Comparison of ENCODE assay signal across 11 cellular contexts in the genomic region with DNA sequence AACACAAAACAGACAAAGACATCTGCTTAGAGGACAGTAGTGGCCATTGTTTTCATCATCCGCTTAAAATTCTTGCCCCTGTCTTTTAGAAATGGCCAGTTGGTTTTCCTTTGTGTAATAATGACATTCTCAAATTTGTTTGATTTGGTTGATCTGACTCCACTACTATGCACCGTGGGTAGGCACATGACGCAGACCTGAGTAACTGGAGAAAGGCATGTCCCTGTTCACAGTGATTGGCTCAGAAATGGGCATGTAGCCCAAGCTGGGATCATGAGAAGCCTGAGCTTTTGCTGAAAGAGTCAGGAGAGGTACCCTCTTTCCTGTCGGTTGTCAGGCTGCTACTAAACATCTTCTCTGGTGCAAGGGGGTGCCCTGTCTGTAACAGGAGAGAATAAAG. TPM values are rescaled to one million over a fixed set of nuclear protein-coding genes. Genes with fewer than 3 reads are reported as not detected.
DNase-seq lines count a peak whose midpoint lies in the region; ATAC-seq and TF ChIP-seq lines count a peak whose summit lies in the region.
"Had no signal": no experiment of that assay in that cellular context is flagged by ENCODE, and none has a peak within 500 bp of the region (broad histone marks: within the 10 kb centered on the region; RNA-seq: fewer than 3 reads in every experiment).

No MANE protein-coding gene starts in this region.

- peaks cover 27% of the 10 kb centered on the region for H3K4me1 ChIP-seq in osteoblast (ENCODE audit: insufficient read depth, low read length)

- H3K27me3 ChIP-seq in MG63: no peaks in the 10 kb centered on the region
- no peaks in the 10 kb centered on the region for H3K27me3 ChIP-seq in osteoblast (ENCODE audit: insufficient read depth, low read length)

- no peak for ATAC-seq in GM18858 (IDR thresholded peaks at IDR 0.05; ENCODE audit: unreplicated experiment)
- no peak for ATAC-seq in HG02852 (IDR thresholded peaks at IDR 0.05; ENCODE audit: unreplicated experiment)
- ATAC-seq in GM19035 (IDR thresholded peaks at IDR 0.05; ENCODE audit: unreplicated experiment): no peak
- ATAC-seq: Right ventricle myocardium inferior had no signal

- H3K4me2 ChIP-seq in osteoblast (ENCODE audit: insufficient read depth, low read length): peak overlapping the region; percentile 60

- no peak overlapping the region for H3K4me3 ChIP-seq in MG63
- no peak overlapping the region for H3K4me3 ChIP-seq in choroid plexus epithelial cell (ENCODE audit: low read depth, low read length)
- H3K4me3 ChIP-seq in osteoblast (ENCODE audit: insufficient read depth, low read length): peak overlapping the region; percentile 8

- no peaks in the 10 kb centered on the region for H3K9me3 ChIP-seq in MG63
- no peaks in the 10 kb centered on the region for H3K9me3 ChIP-seq in osteoblast (ENCODE audit: low read depth, low read length)

- H4K20me1 ChIP-seq in osteoblast (ENCODE audit: insufficient read depth, low read length): no peaks in the 10 kb centered on the region

- H3K36me3 ChIP-seq in MG63 (no peaks in the 10 kb centered on the region), osteoblast (ENCODE audit: insufficient read depth, low read length) (no peaks in the 10 kb centered on the region)

- peak overlapping the region; percentile 57 for H2AFZ ChIP-seq in osteoblast (ENCODE audit: low read length)

- TF ChIP-seq CTCF in choroid plexus epithelial cell (conservative IDR thresholded peaks at IDR 0.05; ENCODE audit: low read depth, low read length) (no peak), osteoblast (IDR thresholded peaks at IDR 0.05; ENCODE audit: extremely low read depth, low read depth, low read length) (no peak)

- no peaks in the 10 kb centered on the region for H3K79me2 ChIP-seq in osteoblast (ENCODE audit: insufficient read depth, low read length)

- DNase-seq in GM03348 (ENCODE audit: low spot score): peak; percentile 66
- peak; percentile 62 for DNase-seq in MG63
- peak; percentile 36 for DNase-seq in choroid plexus epithelial cell (ENCODE audit: low read depth)
- DNase-seq in osteoblast (ENCODE audit: insufficient read length, low spot score, missing footprints): peak; percentile 87
- DNase-seq in NCI-H187 treated with DMSO at 0.1 percent for 48 hours (lab: John Stamatoyannopoulos, UW): no peak
- DNase-seq: activated CD4-positive, alpha-beta T cell treated with anti-CD3 and anti-CD28 coated beads for 48 hours; CD4-positive, CD25-positive, alpha-beta regulatory T cell had no signal

- peak overlapping the region; percentile 67 for H3K27ac ChIP-seq in osteoblast (ENCODE audit: low read depth, low read length)

RNA-seq across cellular contexts. Expression of a gene that starts 36.6 kb away (rescaled TPM):
- 3.4 and 3.7 TPM in 2 replicates for total RNA-seq in MG63 (2014; rRNA removed; shearing (Covaris generic); ENCODE audit: low replicate concordance)
- 61.0 and 66.6 TPM in 2 replicates for total RNA-seq in osteoblast

Comparison
In these comparisons a context has a peak if more than half of its experiments do, and no peak if none do; other contexts are left out.
1. RNA of a gene that starts 36.6 kb away (total RNA-seq): 61.0 to 66.6 TPM in osteoblast; 3.4 to 3.7 TPM in MG63; every median in the first group is over 10 times any median in the second.